Comparison of ENCODE assay signal across 29 cellular contexts in genomic region chr7:30282735-30283134, GRCh38. TPM values are rescaled to one million over a fixed set of nuclear protein-coding genes. Genes with fewer than 3 reads are reported as not detected.
DNase-seq lines count a peak whose midpoint lies in the region; ATAC-seq and TF ChIP-seq lines count a peak whose summit lies in the region.
"Had no signal": no experiment of that assay in that cellular context is flagged by ENCODE, and none has a peak within 500 bp of the region (broad histone marks: within the 10 kb centered on the region; RNA-seq: fewer than 3 reads in every experiment).

No MANE protein-coding gene starts in this region.

- H3K27me3 Mint-ChIP-seq in CD4-positive, CD25-positive, alpha-beta regulatory T cell: no peaks in the 10 kb centered on the region
- no peaks in the 10 kb centered on the region for H3K27me3 Mint-ChIP-seq in dendritic cell treated with granulocyte-macrophage colony-stimulating factor and Interleukin-4, amounts not matched to agents 40 ng/mL and 50 ng/mL, for 4 days
- H3K27me3 Mint-ChIP-seq in nephron progenitor cell (ENCODE audit: low read depth, poor library complexity): no peaks in the 10 kb centered on the region
- H3K27me3 Mint-ChIP-seq: effector memory CD8-positive, alpha-beta T cell had no signal

- no peaks in the 10 kb centered on the region for H3K27me3 ChIP-seq in CD4-positive, CD25-positive, alpha-beta regulatory T cell (ENCODE audit: control insufficient read depth, insufficient read depth, low read length)
- no peaks in the 10 kb centered on the region for H3K27me3 ChIP-seq in OCI-LY1 (ENCODE audit: insufficient read depth, low read length)
- H3K27me3 ChIP-seq: BE2C had no signal

- ATAC-seq in CD4-positive, CD25-positive, alpha-beta regulatory T cell (ENCODE audit: low read depth in 2 of 2): no peak
- ATAC-seq: effector memory CD8-positive, alpha-beta T cell; left colon; psoas muscle; sciatic nerve; WTC11 had no signal

- peaks cover 14% of the 10 kb centered on the region for H3K4me1 ChIP-seq in CD4-positive, CD25-positive, alpha-beta regulatory T cell (ENCODE audit: control insufficient read depth, insufficient read depth, low read length, poor library complexity, severe bottlenecking)
- peaks cover 67% of the 10 kb centered on the region for H3K4me1 ChIP-seq in OCI-LY1 (ENCODE audit: insufficient read depth, low read length, severe bottlenecking)
- H3K4me1 ChIP-seq: BE2C had no signal

- no peak overlapping the region for H3K9ac ChIP-seq in OCI-LY1 (ENCODE audit: low read length)

- H3K4me3 Mint-ChIP-seq in CD4-positive, CD25-positive, alpha-beta regulatory T cell: peak overlapping the region; percentile 15 to 98 (median 90)
- no peak overlapping the region for H3K4me3 Mint-ChIP-seq in dendritic cell treated with granulocyte-macrophage colony-stimulating factor and Interleukin-4, amounts not matched to agents 40 ng/mL and 50 ng/mL, for 4 days
- peak overlapping the region; percentile 5 for H3K4me3 Mint-ChIP-seq in nephron progenitor cell

- H3K4me2 ChIP-seq in OCI-LY1 (ENCODE audit: low read length): no peak overlapping the region

- no peaks in the 10 kb centered on the region for H3K79me2 ChIP-seq in OCI-LY1 (ENCODE audit: insufficient read depth, low read length)

- no peak overlapping the region for H3K27ac Mint-ChIP-seq in CD4-positive, CD25-positive, alpha-beta regulatory T cell
- peak overlapping the region; percentile 6 for H3K27ac Mint-ChIP-seq in dendritic cell treated with granulocyte-macrophage colony-stimulating factor and Interleukin-4, amounts not matched to agents 40 ng/mL and 50 ng/mL, for 4 days
- no peak overlapping the region for H3K27ac Mint-ChIP-seq in nephron progenitor cell
- H3K27ac Mint-ChIP-seq: H9 had no signal

- no peak overlapping the region for H3K4me3 ChIP-seq in CD4-positive, CD25-positive, alpha-beta regulatory T cell (ENCODE audit: low read depth, low read length)
- H3K4me3 ChIP-seq in OCI-LY1 (ENCODE audit: low read depth, low read length, poor library complexity, severe bottlenecking): no peak overlapping the region

- H3K4me1 Mint-ChIP-seq in CD4-positive, CD25-positive, alpha-beta regulatory T cell: peaks cover 25 to 50% (median 32%) of the 10 kb centered on the region in 4 donors
- peaks cover 39% of the 10 kb centered on the region for H3K4me1 Mint-ChIP-seq in dendritic cell treated with granulocyte-macrophage colony-stimulating factor and Interleukin-4, amounts not matched to agents 40 ng/mL and 50 ng/mL, for 4 days (ENCODE audit: low read depth)
- H3K4me1 Mint-ChIP-seq in nephron progenitor cell: peaks cover 24% of the 10 kb centered on the region

- no peak for DNase-seq in CD4-positive, CD25-positive, alpha-beta regulatory T cell
- DNase-seq in nephron progenitor cell (no peak), NCI-H345 treated with DMSO at 0.1 percent for 48 hours (lab: John Stamatoyannopoulos, UW; ENCODE audit: unreplicated experiment) (no peak), foreskin melanocyte (no peak), NOMO-1 (lab: John Stamatoyannopoulos, UW; ENCODE audit: unreplicated experiment in 2 of 2) (no peak)
- DNase-seq in central memory CD4-positive, alpha-beta T cell: no peak
- DNase-seq: ACHN; activated CD4-positive, alpha-beta T cell treated with anti-CD3 and anti-CD28 coated beads, Interleukin-2, amount 50 U/mL, for 1 hour; activated naive CD4-positive, alpha-beta T cell treated with anti-CD3 and anti-CD28 coated beads for 36 hours; activated T-cell treated with anti-CD3 and anti-CD28 coated beads, Interleukin-2, amount 50 U/mL, for 48 hours; BE2C; DMS79; effector memory CD8-positive, alpha-beta T cell; H9; left colon; mammary epithelial cell; NCI-H1436; NCI-H2081 treated with DMSO at 0.1 percent for 48 hours; NCI-H226; NCI-H82; occipital lobe; psoas muscle; stimulated activated CD4-positive, alpha-beta T cell treated with anti-CD3 and anti-CD28 coated beads, Interleukin-4, amount 100 ng/mL, for 1 hour; T-helper 1 cell; trophoblast cell had no signal

- no peaks in the 10 kb centered on the region for H3K9me2 ChIP-seq in OCI-LY1 (ENCODE audit: low read depth, low read length)

- no peaks in the 10 kb centered on the region for H3K36me3 ChIP-seq in CD4-positive, CD25-positive, alpha-beta regulatory T cell (ENCODE audit: control insufficient read depth, insufficient read depth, low read length)
- H3K36me3 ChIP-seq in OCI-LY1 (ENCODE audit: insufficient read depth, low read length): peaks cover 7% of the 10 kb centered on the region; the same call in 1 of the 2 replicates
- H3K36me3 ChIP-seq: BE2C had no signal

- H4K20me1 ChIP-seq in OCI-LY1 (ENCODE audit: insufficient read depth, low read length): peaks cover 3% of the 10 kb centered on the region; the same call in 1 of the 2 replicates

- intact Hi-C loops in dendritic cell treated with granulocyte-macrophage colony-stimulating factor and Interleukin-4, amounts not matched to agents 40 ng/mL and 50 ng/mL, for 4 days (cut with micrococcal nuclease): no loop called here

- H2AFZ ChIP-seq in OCI-LY1 (ENCODE audit: low read length): no peak overlapping the region

- no peak overlapping the region for H3K27ac ChIP-seq in CD4-positive, CD25-positive, alpha-beta regulatory T cell (ENCODE audit: insufficient read depth, low read length, poor library complexity, severe bottlenecking)
- peak overlapping the region; percentile 69 for H3K27ac ChIP-seq in OCI-LY1 (ENCODE audit: low read depth, low read length, poor library complexity, severe bottlenecking)

- H3K36me3 Mint-ChIP-seq in CD4-positive, CD25-positive, alpha-beta regulatory T cell: no peaks in the 10 kb centered on the region
- H3K36me3 Mint-ChIP-seq in dendritic cell treated with granulocyte-macrophage colony-stimulating factor and Interleukin-4, amounts not matched to agents 40 ng/mL and 50 ng/mL, for 4 days (ENCODE audit: low read depth): peaks cover 14% of the 10 kb centered on the region
- H3K36me3 Mint-ChIP-seq in nephron progenitor cell (ENCODE audit: low read depth): no peaks in the 10 kb centered on the region
- H3K36me3 Mint-ChIP-seq: WTC11 had no signal

- no peaks in the 10 kb centered on the region for H3K9me3 ChIP-seq in CD4-positive, CD25-positive, alpha-beta regulatory T cell (ENCODE audit: control insufficient read depth in 2 of 2, low read length in 2 of 2)
- no peaks in the 10 kb centered on the region for H3K9me3 ChIP-seq in OCI-LY1 (ENCODE audit: low read length)
- H3K9me3 ChIP-seq: BE2C, psoas muscle had no signal

- H3F3A ChIP-seq in OCI-LY1 (ENCODE audit: insufficient read depth, low read length): no peaks in the 10 kb centered on the region

- peaks cover 0 to 3% (median 0%) of the 10 kb centered on the region in 7 donors for H3K9me3 Mint-ChIP-seq in CD4-positive, CD25-positive, alpha-beta regulatory T cell
- no peaks in the 10 kb centered on the region for H3K9me3 Mint-ChIP-seq in dendritic cell treated with granulocyte-macrophage colony-stimulating factor and Interleukin-4, amounts not matched to agents 40 ng/mL and 50 ng/mL, for 4 days
- H3K9me3 Mint-ChIP-seq in nephron progenitor cell: no peaks in the 10 kb centered on the region
- H3K9me3 Mint-ChIP-seq: activated naive CD4-positive, alpha-beta T cell treated with anti-CD3 and anti-CD28 coated beads for 36 hours; H9; WTC11 had no signal

- no peak for TF ChIP-seq CTCF in OCI-LY1 (IDR thresholded peaks at IDR 0.05; ENCODE audit: low read length)
- no peak for TF ChIP-seq CTCF in nephron progenitor cell (IDR thresholded peaks at IDR 0.05)

RNA-seq across cellular contexts. Expression of gene ZNRF2, which starts 1.7 kb away (rescaled TPM):
- total RNA-seq in CD4-positive, CD25-positive, alpha-beta regulatory T cell: 53.1 TPM
- 1 to 10 TPM; 2.1 to 6.2 (median 4.2) TPM for polyA plus RNA-seq in CD4-positive, CD25-positive, alpha-beta regulatory T cell
